In genomic region chr10:86262671-86263165, GRCh38 we compare ENCODE assay signal across 14 cellular contexts.
DNase-seq lines count a peak whose midpoint lies in the region; ATAC-seq and TF ChIP-seq lines count a peak whose summit lies in the region.
"Had no signal": no experiment of that assay in that cellular context is flagged by ENCODE, and none has a peak within 500 bp of the region (broad histone marks: within the 10 kb centered on the region; RNA-seq: fewer than 3 reads in every experiment).

No MANE protein-coding gene starts in this region.

- H3K27me3 ChIP-seq in left ventricle myocardium inferior (ENCODE audit: low read depth) (peaks cover 68% of the 10 kb centered on the region), right atrium auricular region (no peaks in the 10 kb centered on the region)
- H3K27me3 ChIP-seq: uterus had no signal

- H3K9me3 ChIP-seq in left ventricle myocardium inferior (replicated peaks) (no peaks in the 10 kb centered on the region), right atrium auricular region (no peaks in the 10 kb centered on the region)
- H3K9me3 ChIP-seq: uterus had no signal

- intact Hi-C loops in left ventricle myocardium inferior (cut with micrococcal nuclease) (no loop called here), posterior vena cava (cut with DNase I) (no loop called here)

- H3K4me3 ChIP-seq in left ventricle myocardium inferior, result peak overlapping the region; percentile 6
- peak overlapping the region in 1 of 2 donors; percentile 24 for H3K4me3 ChIP-seq in right atrium auricular region
- H3K4me3 ChIP-seq: uterus had no signal

- TF ChIP-seq CTCF in left ventricle myocardium inferior (IDR thresholded peaks at IDR 0.05; ENCODE audit: borderline replicate concordance) (no peak), right atrium auricular region (IDR thresholded peaks at IDR 0.05) (no peak)

- no peak for ATAC-seq in HG02981 (IDR thresholded peaks at IDR 0.05; ENCODE audit: unreplicated experiment)
- ATAC-seq in HG03378 (IDR thresholded peaks at IDR 0.05; ENCODE audit: unreplicated experiment), result no peak
- ATAC-seq in GM19463 (IDR thresholded peaks at IDR 0.05; ENCODE audit: unreplicated experiment), result no peak

- H3K4me1 ChIP-seq in left ventricle myocardium inferior (peaks cover 10% of the 10 kb centered on the region), right atrium auricular region (peaks cover 0 to 4% of the 10 kb centered on the region in 2 donors)
- H3K4me1 ChIP-seq: uterus had no signal

- H3K36me3 ChIP-seq in left ventricle myocardium inferior, result no peaks in the 10 kb centered on the region
- H3K36me3 ChIP-seq in right atrium auricular region, result no peaks in the 10 kb centered on the region
- H3K36me3 ChIP-seq: uterus had no signal

- H3K27ac ChIP-seq in left ventricle myocardium inferior (replicated peaks) (no peak overlapping the region), right atrium auricular region (no peak overlapping the region)
- H3K27ac ChIP-seq: uterus had no signal

- DNase-seq in left ventricle myocardium inferior (no peak), right atrium auricular region (ENCODE audit: low spot score) (no peak), iPS-NIHi11 (ENCODE audit: low spot score) (peak; percentile 71), posterior vena cava (ENCODE audit: low spot score) (peak; percentile 54), NCI-H1436 treated with DMSO at 0.1 percent for 48 hours (lab: John Stamatoyannopoulos, UW) (no peak)
- DNase-seq: activated CD4-positive, alpha-beta T cell treated with anti-CD3 and anti-CD28 coated beads, Interleukin-2, amount 50 U/mL, for 1 hour; activated gamma-delta T cell; GOT3; NCI-H510A; small intestine; uterus had no signal

Comparison
In these comparisons a context has a peak if more than half of its experiments do, and no peak if none do; other contexts are left out.
1. DNase-seq: peak in iPS-NIHi11 (single experiment) and posterior vena cava (single experiment); none in left ventricle myocardium inferior (single experiment), right atrium auricular region (single experiment) and NCI-H1436 treated with DMSO at 0.1 percent for 48 hours (single experiment).